ENCODE assay signal across 1 cellular context in genomic region chr2:219766658-219767057, GRCh38.
TF ChIP-seq lines count a peak whose summit lies in the region.

No MANE protein-coding gene starts in this region.

TF ChIP-seq in SK-N-SH, 30 proteins besides CTCF, POLR2A, EP300 and RAD21 (continued from another document):
- no peak for TF ChIP-seq TAF1 (IDR thresholded peaks at IDR 0.05; ENCODE audit: borderline replicate concordance, low read depth, low read length)
- no peak for TF ChIP-seq REST (IDR thresholded peaks at IDR 0.05; ENCODE audit: low read depth, low read length)
- no peak for TF ChIP-seq NFIC (IDR thresholded peaks at IDR 0.05; ENCODE audit: borderline replicate concordance)
- no peak for TF ChIP-seq YY1 (IDR thresholded peaks at IDR 0.05; ENCODE audit: low read depth)
- no peak for TF ChIP-seq MAX (IDR thresholded peaks at IDR 0.05; ENCODE audit: low read depth)
- no peak for TF ChIP-seq FOXJ3 (CRISPR knock-in tag; IDR thresholded peaks at IDR 0.05)
